In genomic region chr18:3605562-3606443, GRCh38 we compare ENCODE assay signal across 8 cellular contexts.
DNase-seq lines count a peak whose midpoint lies in the region; ATAC-seq, FAIRE-seq and TF ChIP-seq lines count a peak whose summit lies in the region.

No MANE protein-coding gene starts in this region.

- H3K36me3 Mint-ChIP-seq in naive B cell: no peaks in the 10 kb centered on the region

- H3K4me3 Mint-ChIP-seq in naive B cell: no peak overlapping the region

- H3K4me1 ChIP-seq in RWPE2 (ENCODE audit: insufficient read depth, poor library complexity, severe bottlenecking) (peaks cover 25% of the 10 kb centered on the region), ectodermal cell (ENCODE audit: control insufficient read depth, insufficient read depth, low read length) (peaks cover 17% of the 10 kb centered on the region)

- ATAC-seq in RWPE2 (ENCODE audit: low read depth): no peak; the same call in 2 of the 3 replicates
- ATAC-seq in naive B cell (ENCODE audit: low read depth in 2 of 2): peak; percentile 34 to 48
- ATAC-seq in HG03045 (IDR thresholded peaks at IDR 0.05; ENCODE audit: unreplicated experiment): no peak

- H3K27ac ChIP-seq in RWPE2 (ENCODE audit: poor library complexity, severe bottlenecking) (peak overlapping the region; percentile 99), ectodermal cell (ENCODE audit: insufficient read depth, low read depth, low read length, poor library complexity, severe bottlenecking) (peak overlapping the region; percentile 99)

- no peaks in the 10 kb centered on the region for H3K27me3 ChIP-seq in RWPE2 (ENCODE audit: insufficient read depth, poor library complexity, severe bottlenecking)
- H3K27me3 ChIP-seq in ectodermal cell (ENCODE audit: control insufficient read depth, insufficient read depth, low read length, poor library complexity, severe bottlenecking): no peaks in the 10 kb centered on the region

- TF ChIP-seq CTCF in RWPE2 (IDR thresholded peaks at IDR 0.05; ENCODE audit: poor library complexity, severe bottlenecking): no peak

- peaks cover 0 to 4% (median 0%) of the 10 kb centered on the region in 3 donors for H3K4me1 Mint-ChIP-seq in naive B cell

- no peak overlapping the region for H3K27ac Mint-ChIP-seq in naive B cell

- no peak for FAIRE-seq in GM19239 (lab: Jason Lieb, UNC)

- H3K36me3 ChIP-seq in RWPE2 (ENCODE audit: low read depth) (no peaks in the 10 kb centered on the region), ectodermal cell (ENCODE audit: control insufficient read depth, insufficient read depth, low read length) (no peaks in the 10 kb centered on the region)

- H3K9me3 Mint-ChIP-seq in naive B cell: no peaks in the 10 kb centered on the region

- no peaks in the 10 kb centered on the region for H3K27me3 Mint-ChIP-seq in naive B cell

- 10 to 12% methylated on average over 12 to 14 of the region's 14 CpGs for WGBS in ectodermal cell, 2 experiments

- peak; percentile 29 for DNase-seq in H4 (ENCODE audit: low spot score)
- DNase-seq in RWPE2 (ENCODE audit: low spot score): no peak
- peak; percentile 14 for DNase-seq in naive B cell
- no peak for DNase-seq in GM19239 (ENCODE audit: insufficient read length, low spot score)
- DNase-seq in NCI-H1436 treated with DMSO at 0.1 percent for 48 hours (lab: John Stamatoyannopoulos, UW): no peak
- no peak for DNase-seq in putamen (ENCODE audit: low spot score)

- H3K4me3 ChIP-seq in RWPE2 (ENCODE audit: severe bottlenecking) (peak overlapping the region; percentile 33), ectodermal cell (ENCODE audit: insufficient read depth, low read depth, low read length) (peak overlapping the region; percentile 41)

- no peaks in the 10 kb centered on the region for H3K9me3 ChIP-seq in RWPE2 (ENCODE audit: severe bottlenecking)
- no peaks in the 10 kb centered on the region for H3K9me3 ChIP-seq in ectodermal cell (ENCODE audit: control insufficient read depth, low read length)

Comparison
In these comparisons a context has a peak if more than half of its experiments do, and no peak if none do; other contexts are left out.
1. DNase-seq: peak in H4 (single experiment) and naive B cell (single experiment); none in RWPE2 (single experiment), GM19239 (single experiment), NCI-H1436 treated with DMSO at 0.1 percent for 48 hours (single experiment) and putamen (single experiment).
2. ATAC-seq: peak in naive B cell (2 of 2); none in RWPE2 (single experiment) and HG03045 (single experiment).